8 cellular contexts compared by ENCODE assay signal in the genomic region with DNA sequence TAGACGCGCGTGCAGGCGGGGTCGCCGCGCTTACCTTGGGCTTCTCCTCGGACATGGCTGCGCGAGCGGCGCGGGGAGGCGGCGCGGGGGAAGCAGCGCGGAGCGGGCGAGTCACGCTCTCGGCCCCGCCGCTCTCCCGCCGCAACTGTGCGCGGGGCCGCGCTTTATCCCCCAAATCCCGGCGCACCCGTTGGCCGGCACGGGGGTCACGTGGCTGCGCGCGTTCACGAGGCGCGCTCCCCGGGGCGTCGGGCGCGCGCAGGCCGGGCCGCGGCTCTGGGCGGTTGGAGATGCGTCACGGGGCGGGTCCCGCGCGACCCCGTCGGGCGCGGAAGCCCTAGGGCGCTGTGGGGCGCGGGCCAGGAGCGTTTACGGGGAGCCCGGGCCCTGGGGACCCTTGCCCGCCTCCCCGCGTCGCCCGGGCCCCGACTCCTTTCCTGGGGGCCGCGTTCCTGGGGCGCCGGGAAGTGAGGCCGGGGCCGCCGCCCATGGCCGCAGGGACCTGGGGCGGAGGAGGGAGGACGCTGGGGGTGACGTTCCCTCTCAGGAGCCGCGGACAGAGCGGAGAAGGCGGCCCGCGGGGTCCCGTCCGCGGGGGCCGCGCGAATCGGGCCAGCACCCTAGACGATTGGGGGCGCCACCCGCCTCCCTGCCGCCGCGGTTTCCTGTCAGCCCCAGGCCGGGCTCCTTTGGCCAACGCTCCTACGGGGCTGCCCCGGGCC. TPM values are rescaled to one million over a fixed set of nuclear protein-coding genes. Genes with fewer than 3 reads are reported as not detected.
A peak's percentile ranks its signal among the peaks of the same experiment; 100 is the strongest.
DNase-seq lines count a peak whose midpoint lies in the region; ATAC-seq, FAIRE-seq and TF ChIP-seq lines count a peak whose summit lies in the region.

A gene (minus strand): TSS at position 149 of the 722 bp plus-strand sequence. CDS start 94 bp downstream, at position 55.

- TSS peak; percentile 77 for BruUV-seq in HepG2 (replicated peaks; lab: Mats Ljungman, UMichigan)

- H3K9ac ChIP-seq in HepG2 (ENCODE audit: insufficient read depth, low read depth, low read length), result peak within 1 kb of the TSS; percentile 81

- peaks cover 5 to 12% of the 10 kb centered on the region in 2 experiments; a peak in 3 of 5 replicates for H3K36me3 ChIP-seq in HepG2 (replicated peaks in 1 of 2; ENCODE audit: control insufficient read depth in 1 of 2, insufficient read depth in 2 of 2, low read length in 2 of 2)

- DNase-seq in A172 (ENCODE audit: low spot score) (peak; percentile 40), NCI-H345 (lab: John Stamatoyannopoulos, UW) (peak; percentile 89), dermis blood vessel endothelial cell (peak; percentile 89), HepG2 (ENCODE audit: low spot score) (peak; percentile 51)
- DNase-seq in activated CD4-positive, alpha-beta T cell treated with anti-CD3 and anti-CD28 coated beads, Interleukin-2, amount 50 U/mL, for 24 hours (ENCODE audit: low read depth in 1 of 2, low spot score in 1 of 2), result peak; percentile 75 to 77
- DNase-seq in stimulated activated CD4-positive, alpha-beta T cell treated with anti-CD3 and anti-CD28 coated beads, Interleukin-2, amount 100 ng/mL, for 4 hours (ENCODE audit: low read depth), result peak; percentile 72

- H3K27me3 ChIP-seq in HepG2 (ENCODE audit: control insufficient read depth in 1 of 2, insufficient read depth in 2 of 2, low read length in 2 of 2), result no peaks in the 10 kb centered on the region

- H3K4me3 ChIP-seq in HepG2 (replicated peaks in 1 of 3; ENCODE audit: insufficient read depth in 1 of 3, low read depth in 2 of 3, low read length in 3 of 3), result peak within 1 kb of the TSS; percentile 68 to 88 (median 72)

- CTCF ChIA-PET in HepG2 (lab: Yijun Ruan, JAX; ENCODE audit: low intra/inter-chr PET ratio, low total read pairs), result no interaction called here

- in situ Hi-C loops in HepG2 (cut with HindIII; ENCODE audit: extremely low pct_ligation_motif_present, low pct_unique_long_range_greater_than_20kb), result no loop called here

- TF ChIP-seq EP300 in HepG2 (IDR thresholded peaks at IDR 0.05; ENCODE audit: low read depth in 2 of 2, low read length in 2 of 2) (no peak), HepG2 (CRISPR knock-in tag; IDR thresholded peaks at IDR 0.05; ENCODE audit: borderline replicate concordance) (no peak)

- peak; percentile 53 for TF ChIP-seq RAD21 in HepG2 (CRISPR knock-in tag; IDR thresholded peaks at IDR 0.05)

- 0% methylated on average over 23 of the region's 108 CpGs for WGBS in HepG2 (ENCODE audit: low lambda C conversion rate)

- FAIRE-seq in HepG2 (lab: Jason Lieb, UNC), result no peak

- H3K4me1 ChIP-seq in HepG2 (ENCODE audit: insufficient read depth, low read length), result peaks cover 34% of the 10 kb centered on the region

- H3K9me3 ChIP-seq in HepG2 (ENCODE audit: low read length), result peaks cover 14% of the 10 kb centered on the region

- H4K20me1 ChIP-seq in HepG2 (ENCODE audit: insufficient read depth, low read length), result peaks cover 9% of the 10 kb centered on the region; the same call in 1 of the 2 replicates

- H3K4me2 ChIP-seq in HepG2 (ENCODE audit: low read depth, low read length), result peak within 1 kb of the TSS; percentile 80

- 0 out of 2 replicates have a peak, but pooled peaks have one; percentile 28 for TF ChIP-seq CTCF in HepG2 (CRISPR knock-in tag; IDR thresholded peaks at IDR 0.05)

- H2AFZ ChIP-seq in HepG2 (ENCODE audit: low read length), result no peak within 1 kb of the TSS

- POLR2A ChIA-PET in HepG2 (lab: Yijun Ruan, JAX), result interaction anchor here (0.9 to 1.2 kb wide), 6 partner anchors 13 to 56 kb away, joined by 3 to 7 read pairs (median 6); a partner anchor contains a TSS

- ATAC-seq in GM18498 (IDR thresholded peaks at IDR 0.05; ENCODE audit: unreplicated experiment) (peak; percentile 64), HG02943 (IDR thresholded peaks at IDR 0.05; ENCODE audit: low read depth, unreplicated experiment) (peak; percentile 28), HepG2 (peak; percentile 65)

- peak; percentile 70 to 71; a peak in 3 of 4 replicates for TF ChIP-seq POLR2A in HepG2 (IDR thresholded peaks at IDR 0.05; ENCODE audit: insufficient read depth in 1 of 2, low read depth in 2 of 2, low read length in 2 of 2)

- intact Hi-C loops in HepG2 (cut with micrococcal nuclease; ENCODE audit: unreplicated experiment), result loop anchor here (1.0 kb wide), 1 partner anchor 16 kb away; no protein-coding TSS in a partner anchor

- peak within 1 kb of the TSS; percentile 71 for H3K27ac ChIP-seq in HepG2 (ENCODE audit: extremely low read length, insufficient read depth, low read length)

- H3K79me2 ChIP-seq in HepG2 (ENCODE audit: insufficient read depth, low read length), result peaks cover 37% of the 10 kb centered on the region

TF ChIP-seq in HepG2, 621 proteins besides CTCF, POLR2A, EP300 and RAD21 (continues in another document):
- TF ChIP-seq, protein P1, sequence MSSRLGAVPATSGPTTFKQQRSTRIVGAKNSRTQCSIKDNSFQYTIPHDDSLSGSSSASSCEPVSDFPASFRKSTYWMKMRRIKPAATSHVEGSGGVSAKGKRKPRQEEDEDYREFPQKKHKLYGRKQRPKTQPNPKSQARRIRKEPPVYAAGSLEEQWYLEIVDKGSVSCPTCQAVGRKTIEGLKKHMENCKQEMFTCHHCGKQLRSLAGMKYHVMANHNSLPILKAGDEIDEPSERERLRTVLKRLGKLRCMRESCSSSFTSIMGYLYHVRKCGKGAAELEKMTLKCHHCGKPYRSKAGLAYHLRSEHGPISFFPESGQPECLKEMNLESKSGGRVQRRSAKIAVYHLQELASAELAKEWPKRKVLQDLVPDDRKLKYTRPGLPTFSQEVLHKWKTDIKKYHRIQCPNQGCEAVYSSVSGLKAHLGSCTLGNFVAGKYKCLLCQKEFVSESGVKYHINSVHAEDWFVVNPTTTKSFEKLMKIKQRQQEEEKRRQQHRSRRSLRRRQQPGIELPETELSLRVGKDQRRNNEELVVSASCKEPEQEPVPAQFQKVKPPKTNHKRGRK (CRISPR knock-in tag; IDR thresholded peaks at IDR 0.05), result no peak
- TF ChIP-seq KAT8 (CRISPR knock-in tag; IDR thresholded peaks at IDR 0.05) (peak; percentile 21; the same call in 1 of the 2 replicates), ZNF775 (CRISPR knock-in tag; IDR thresholded peaks at IDR 0.05; ENCODE audit: borderline replicate concordance) (no peak), ZNF446 (CRISPR knock-in tag; IDR thresholded peaks at IDR 0.05) (0 out of 2 replicates have a peak, but pooled peaks have one; percentile 21), SAFB2 (CRISPR knock-in tag; IDR thresholded peaks at IDR 0.05; ENCODE audit: borderline replicate concordance, low read depth) (0 out of 2 replicates have a peak, but pooled peaks have one; percentile 19), ZNF615 (CRISPR knock-in tag; IDR thresholded peaks at IDR 0.05; ENCODE audit: borderline replicate concordance) (no peak), ZSCAN20 (CRISPR knock-in tag; IDR thresholded peaks at IDR 0.05; ENCODE audit: borderline replicate concordance) (0 out of 2 replicates have a peak, but pooled peaks have one; percentile 84), KAT7 (CRISPR knock-in tag; IDR thresholded peaks at IDR 0.05; ENCODE audit: borderline replicate concordance) (peak; percentile 53; the same call in 1 of the 2 replicates), REPIN1 (CRISPR knock-in tag; IDR thresholded peaks at IDR 0.05; ENCODE audit: borderline replicate concordance, low read depth) (no peak), JUNB (CRISPR knock-in tag; IDR thresholded peaks at IDR 0.05; ENCODE audit: borderline replicate concordance) (no peak), EZH2 (conservative IDR thresholded peaks at IDR 0.05; ENCODE audit: low read depth, low read length) (no peak), TOE1 (CRISPR knock-in tag; IDR thresholded peaks at IDR 0.05) (no peak)

RNA-seq across cellular contexts. Expression of the gene that starts here (rescaled TPM):
- total RNA-seq in A172 (2014; rRNA removed; shearing (Covaris generic)), result 118 and 140 TPM in 2 replicates
- total RNA-seq in dermis blood vessel endothelial cell (75.2 and 107 TPM in 2 replicates), HepG2 (2016; rRNA removed; fragmentation: Illumina TruSeq; extraction: Trizol) (92.4 and 111 TPM in 2 replicates)
- total RNA-seq in HepG2 (2016; cell fraction: cytosol; rRNA removed; fragmentation: Illumina TruSeq; extraction: Trizol; ENCODE audit: low read depth), result 75.4 and 89.7 TPM in 2 replicates
- total RNA-seq in HepG2 (2016; cell fraction: insoluble cytoplasmic fraction; rRNA removed; fragmentation: Illumina TruSeq; extraction: Trizol), result 95.7 and 103 TPM in 2 replicates
- total RNA-seq in HepG2 (2016; cell fraction: membrane; rRNA removed; fragmentation: Illumina TruSeq; extraction: Trizol), result 169 and 187 TPM in 2 replicates
- total RNA-seq in HepG2 (2016; cell fraction: nucleus; rRNA removed; fragmentation: Illumina TruSeq; extraction: Trizol), result 37.2 and 43.4 TPM in 2 replicates
- 46.6 and 51.4 TPM in 2 replicates for polyA plus RNA-seq in HepG2 (2011; rRNA removed)
- polyA plus RNA-seq in HepG2 (2011; cell fraction: cytosol; rRNA removed), result 69.8 and 78.7 TPM in 2 replicates
- polyA plus RNA-seq in HepG2 (2011; cell fraction: nucleus; rRNA removed), result 23.1 and 24.9 TPM in 2 replicates
- polyA plus RNA-seq in HepG2 (2012), result 80.3 and 83.9 TPM in 2 replicates
- 129 and 158 TPM in 2 replicates for polyA plus RNA-seq in HepG2 (2016; cell fraction: cytosol; fragmentation: Illumina TruSeq; extraction: Trizol; ENCODE audit: low read depth)
- polyA plus RNA-seq in HepG2 (2016; cell fraction: insoluble cytoplasmic fraction; fragmentation: Illumina TruSeq; extraction: Trizol; ENCODE audit: low read depth), result 154 and 159 TPM in 2 replicates
- polyA plus RNA-seq in HepG2 (2016; cell fraction: membrane; fragmentation: Illumina TruSeq; extraction: Trizol; ENCODE audit: low read depth), result 228 and 251 TPM in 2 replicates
- 69.6 and 74.5 TPM in 2 replicates for polyA plus RNA-seq in HepG2 (2016; cell fraction: nucleus; fragmentation: Illumina TruSeq; extraction: Trizol; ENCODE audit: insufficient read depth, low read depth)
- polyA minus RNA-seq in HepG2 (2011; rRNA and poly(A)+ RNA removed; ENCODE audit: low replicate concordance), result 52.3 and 76.3 TPM in 2 replicates
- polyA minus RNA-seq in HepG2 (2011; cell fraction: cytosol; rRNA and poly(A)+ RNA removed), result 36.4 and 40.4 TPM in 2 replicates
- 19.8 and 23.2 TPM in 2 replicates for polyA minus RNA-seq in HepG2 (2011; cell fraction: nucleus; rRNA and poly(A)+ RNA removed)

Comparison
In these comparisons a context has a peak if more than half of its experiments do, and no peak if none do; other contexts are left out.
1. Peak in every context shown above with its lines: DNase-seq, ATAC-seq, H3K4me3 ChIP-seq and H3K27ac ChIP-seq.